In genomic region chr4:39044947-39045734, GRCh38 we compare ENCODE assay signal across 8 cellular contexts. TPM values are rescaled to one million over a fixed set of nuclear protein-coding genes. Genes with fewer than 3 reads are reported as not detected.
DNase-seq lines count a peak whose midpoint lies in the region; ATAC-seq and TF ChIP-seq lines count a peak whose summit lies in the region.

No MANE protein-coding gene starts in this region.

- peak; percentile 76 for DNase-seq in DMS53 (lab: John Stamatoyannopoulos, UW)
- no peak for DNase-seq in DMS53 treated with DMSO at 0.1 percent for 48 hours (lab: John Stamatoyannopoulos, UW; ENCODE audit: unreplicated experiment)
- no peak for DNase-seq in HCT116 (ENCODE audit: low read depth, low spot score)
- no peak for DNase-seq in Panc1 (ENCODE audit: low read depth, low spot score)
- DNase-seq in brain microvascular endothelial cell = no peak
- DNase-seq in iPS-NIHi7 (ENCODE audit: extremely low spot score) = peak; percentile 53
- DNase-seq in smooth muscle cell (lab: John Stamatoyannopoulos, UW; ENCODE audit: unreplicated experiment) = peak; percentile 46
- DNase-seq in middle frontal gyrus (ENCODE audit: extremely low spot score, low spot score) = no peak

- peak overlapping the region; percentile 88 for H3K4me2 ChIP-seq in HCT116 (ENCODE audit: low read length)
- H3K4me2 ChIP-seq in smooth muscle cell = peak overlapping the region; percentile 87

- no peaks in the 10 kb centered on the region for H4K20me1 ChIP-seq in HCT116 (ENCODE audit: insufficient read depth)
- H4K20me1 ChIP-seq in smooth muscle cell (ENCODE audit: low read depth) = peaks cover 9% of the 10 kb centered on the region

- no TSS peak for BruUV-seq in HCT116 (replicated peaks; lab: Mats Ljungman, UMichigan)
- no TSS peak for BruUV-seq in Panc1 (replicated peaks; lab: Mats Ljungman, UMichigan)

- CTCF ChIA-PET in HCT116 (lab: Charles Lee) (interaction anchor here (1.0 kb wide), 1 partner anchor 286 kb away, joined by 3 read pairs; no protein-coding TSS in a partner anchor), Panc1 (lab: Charles Lee) (no interaction called here)

- ATAC-seq in HCT116 = peak; percentile 68
- no peak; the same call in 1 of the 2 replicates for ATAC-seq in Panc1

- intact Hi-C loops in HCT116 (cut with micrococcal nuclease) (no loop called here), Panc1 (cut with micrococcal nuclease; ENCODE audit: unreplicated experiment) (no loop called here)

- H3K36me3 ChIP-seq in HCT116 (ENCODE audit: control insufficient read depth in 1 of 2, insufficient read depth in 2 of 2, low read length in 2 of 2) (no peaks in the 10 kb centered on the region), Panc1 (ENCODE audit: control insufficient read depth, insufficient read depth, low read length) (no peaks in the 10 kb centered on the region), brain microvascular endothelial cell (replicated peaks) (no peaks in the 10 kb centered on the region), smooth muscle cell (ENCODE audit: low read depth) (no peaks in the 10 kb centered on the region)

- peak overlapping the region; percentile 59 to 66 for H3K4me3 ChIP-seq in HCT116 (replicated peaks in 1 of 2; ENCODE audit: low read depth in 1 of 2, low read length in 2 of 2)
- peak overlapping the region; percentile 80 to 84 for H3K4me3 ChIP-seq in Panc1 (ENCODE audit: low read depth in 2 of 2, low read length in 2 of 2)
- peak overlapping the region; percentile 71 for H3K4me3 ChIP-seq in brain microvascular endothelial cell (ENCODE audit: low read depth, low read length)
- peak overlapping the region; percentile 68 for H3K4me3 ChIP-seq in smooth muscle cell

- TF ChIP-seq POLR2A in HCT116 (IDR thresholded peaks at IDR 0.05; ENCODE audit: borderline replicate concordance, extremely low read depth, insufficient read depth, insufficient read length) = no peak

- H3K9ac ChIP-seq in HCT116 (ENCODE audit: low read length) (peak overlapping the region; percentile 62), smooth muscle cell (ENCODE audit: low read depth) (peak overlapping the region; percentile 45)

- H2AFZ ChIP-seq in HCT116 (ENCODE audit: low read depth, low read length, poor library complexity, severe bottlenecking) (no peak overlapping the region), smooth muscle cell (ENCODE audit: low read depth) (peak overlapping the region; percentile 69)

- H3K4me1 ChIP-seq in HCT116 (ENCODE audit: control insufficient read depth in 1 of 2, insufficient read depth in 2 of 2, low read length in 2 of 2) (peaks cover 21 to 27% of the 10 kb centered on the region in 2 experiments), Panc1 (ENCODE audit: control insufficient read depth, insufficient read depth, low read length) (peaks cover 38% of the 10 kb centered on the region), smooth muscle cell (ENCODE audit: low read depth) (peaks cover 15% of the 10 kb centered on the region)

- H3K27ac ChIP-seq in HCT116 (ENCODE audit: low read depth, low read length) (peak overlapping the region; percentile 65), Panc1 (ENCODE audit: low read length) (peak overlapping the region; percentile 96), brain microvascular endothelial cell (peak overlapping the region; percentile 99), smooth muscle cell (ENCODE audit: low read depth) (peak overlapping the region; percentile 78)

- no peak for TF ChIP-seq RAD21 in HCT116 (IDR thresholded peaks at IDR 0.05; ENCODE audit: low read depth)

- H3K9me2 ChIP-seq in HCT116 (ENCODE audit: insufficient read depth) = no peaks in the 10 kb centered on the region

- in situ Hi-C loops in Panc1 (cut with HindIII; ENCODE audit: low pct_unique_long_range_greater_than_20kb, low sequenced_read_pairs) (no loop called here), brain microvascular endothelial cell (cut with HindIII; ENCODE audit: low pct_ligation_motif_present, low sequenced_read_pairs) (no loop called here)

- POLR2A ChIA-PET in HCT116 (lab: Charles Lee) (interaction anchor here (1.3 to 1.5 kb wide), 2 partner anchors 15 to 19 kb away, joined by 4 read pairs; no protein-coding TSS in a partner anchor), Panc1 (lab: Charles Lee) (interaction anchor here (0.7 to 1.4 kb wide), 2 partner anchors 15 to 409 kb away, joined by 3 to 5 read pairs; no protein-coding TSS in a partner anchor)

- TF ChIP-seq CTCF in HCT116 (IDR thresholded peaks at IDR 0.05 in 2 of 3, conservative IDR thresholded peaks at IDR 0.05 in 1 of 3; ENCODE audit: borderline replicate concordance in 1 of 3, insufficient read depth in 1 of 3, low read depth in 2 of 3, low read length in 2 of 3) (no peak), Panc1 (IDR thresholded peaks at IDR 0.05) (no peak), brain microvascular endothelial cell (IDR thresholded peaks at IDR 0.05; ENCODE audit: low read depth, low read length, missing control alignments) (no peak), smooth muscle cell (IDR thresholded peaks at IDR 0.05; ENCODE audit: borderline replicate concordance, insufficient read depth, poor library complexity, severe bottlenecking) (no peak)

- H3K27me3 ChIP-seq in HCT116 (ENCODE audit: insufficient read depth, low read length) = no peaks in the 10 kb centered on the region
- no peaks in the 10 kb centered on the region for H3K27me3 ChIP-seq in Panc1 (ENCODE audit: control insufficient read depth, insufficient read depth, low read length)
- H3K27me3 ChIP-seq in brain microvascular endothelial cell (replicated peaks) = no peaks in the 10 kb centered on the region
- no peaks in the 10 kb centered on the region for H3K27me3 ChIP-seq in smooth muscle cell (ENCODE audit: low read depth)

- no peaks in the 10 kb centered on the region for H3K9me3 ChIP-seq in HCT116 (ENCODE audit: control insufficient read depth in 1 of 2, insufficient read depth in 1 of 2, low read depth in 1 of 2, low read length in 2 of 2)
- no peaks in the 10 kb centered on the region for H3K9me3 ChIP-seq in Panc1 (ENCODE audit: control insufficient read depth, insufficient read depth, low read depth, low read length)
- no peaks in the 10 kb centered on the region for H3K9me3 ChIP-seq in smooth muscle cell (replicated peaks; ENCODE audit: low read depth)

- H3K79me2 ChIP-seq in HCT116 (ENCODE audit: insufficient read depth, low read length) (no peaks in the 10 kb centered on the region), smooth muscle cell (ENCODE audit: low read depth) (peaks cover 39% of the 10 kb centered on the region)

- under 1% methylated on average over 26 of the region's 81 CpGs for WGBS in smooth muscle cell (ENCODE audit: low lambda C conversion rate)

- peaks cover 8% of the 10 kb centered on the region for H3F3A ChIP-seq in smooth muscle cell (ENCODE audit: low read depth)

- RAD21 ChIA-PET in HCT116 (lab: Charles Lee; ENCODE audit: low non-redundant PET in 1 of 2, low total read pairs in 2 of 2, uncharacterized antibody in 2 of 2, unreplicated experiment in 2 of 2) = no interaction called here

TF ChIP-seq in HCT116, 20 proteins besides CTCF, POLR2A, EP300 and RAD21:
- TF ChIP-seq ZFX (IDR thresholded peaks at IDR 0.05) = peak; percentile 76
- TF ChIP-seq EGR1 (IDR thresholded peaks at IDR 0.05; ENCODE audit: low read depth) = 0 out of 2 replicates have a peak, but pooled peaks have one; percentile 7
- no peak for TF ChIP-seq CEBPB (IDR thresholded peaks at IDR 0.05; ENCODE audit: low read depth)

RNA-seq across cellular contexts. Expression of gene TMEM156, which starts 12.9 kb away (rescaled TPM):
- total RNA-seq in HCT116 (2021; ENCODE audit: unreplicated experiment) (0.22 TPM), Panc1 (2021; ENCODE audit: unreplicated experiment) (5.8 TPM), smooth muscle cell (0.04 TPM in 1 of 2 replicates, not detected in the other)
- 0.03 TPM in 1 of 2 replicates, not detected in the other for polyA plus RNA-seq in HCT116 (2012)
- 3.5 TPM for polyA plus RNA-seq in Panc1 (2012; ENCODE audit: insufficient read length)
- 0.71 TPM in 1 of 2 replicates, not detected in the other for polyA plus RNA-seq in smooth muscle cell

RNA-seq across cellular contexts. Expression of gene KLHL5, which starts 16.9 kb away (rescaled TPM):
- 20.8 TPM for total RNA-seq in HCT116 (2021; ENCODE audit: unreplicated experiment)
- polyA plus RNA-seq in HCT116 (2012) = 17.4 and 19.0 TPM in 2 replicates
- total RNA-seq in Panc1 (2021; ENCODE audit: unreplicated experiment) = 128 TPM
- polyA plus RNA-seq in Panc1 (2012; ENCODE audit: insufficient read length) = 107 TPM
- 34.7 and 56.2 TPM in 2 replicates for total RNA-seq in smooth muscle cell
- 28.4 and 31.9 TPM in 2 replicates for polyA plus RNA-seq in smooth muscle cell

Comparison
In these comparisons a context has a peak if more than half of its experiments do, and no peak if none do; other contexts are left out.
1. DNase-seq: peak in DMS53 (single experiment), iPS-NIHi7 (single experiment) and smooth muscle cell (single experiment); none in DMS53 treated with DMSO at 0.1 percent for 48 hours (single experiment), HCT116 (single experiment), Panc1 (single experiment), brain microvascular endothelial cell (single experiment) and middle frontal gyrus (single experiment).
2. Peak in every context shown above with its lines, with median percentiles within 50 percentile points of each other: H3K27ac ChIP-seq and H3K4me3 ChIP-seq.